ENCODE assay signal across 20 cellular contexts in genomic region chr22:20625270-20625669, GRCh38.
DNase-seq lines count a peak whose midpoint lies in the region; ATAC-seq, FAIRE-seq and TF ChIP-seq lines count a peak whose summit lies in the region.
"Had no signal": no experiment of that assay in that cellular context is flagged by ENCODE, and none has a peak within 500 bp of the region (broad histone marks: within the 10 kb centered on the region; RNA-seq: fewer than 3 reads in every experiment).

No MANE protein-coding gene starts in this region.

- peaks cover 29% of the 10 kb centered on the region for H3K4me1 ChIP-seq in OCI-LY3 (ENCODE audit: low read length)
- H3K4me1 ChIP-seq: BE2C, Peyer's patch had no signal

- H3K36me3 ChIP-seq in OCI-LY3 (replicated peaks; ENCODE audit: low read depth, low read length), result no peaks in the 10 kb centered on the region
- H3K36me3 ChIP-seq: BE2C, Peyer's patch had no signal

- H3K4me2 ChIP-seq in OCI-LY3 (ENCODE audit: low read length), result peak overlapping the region; percentile 61

- CTCF ChIA-PET in activated naive CD4-positive, alpha-beta T cell treated with anti-CD3 and anti-CD28 coated beads for 36 hours (lab: Charles Lee), result no interaction called here

- H3K4me3 ChIP-seq in GM12864 (ENCODE audit: low read depth, low read length) (no peak overlapping the region), OCI-LY3 (ENCODE audit: low read length) (peak overlapping the region; percentile 22)
- H3K4me3 ChIP-seq: Peyer's patch had no signal

- ATAC-seq in stimulated activated naive B cell treated with anti-CD40 and anti-IgM and Interleukin-4, amounts not matched to agents 10 μg/mL and 1 μg/mL and 100 μg/mL, for 72 hours (replicated peaks), result peak; percentile 8 to 26

- TF ChIP-seq CTCF in GM12864 (IDR thresholded peaks at IDR 0.05; ENCODE audit: low read depth, low read length, missing control alignments) (no peak), OCI-LY3 (IDR thresholded peaks at IDR 0.05; ENCODE audit: low read depth, low read length) (no peak)

- H3K27ac ChIP-seq in OCI-LY3 (ENCODE audit: low read length), result no peak overlapping the region
- H3K27ac ChIP-seq: Peyer's patch had no signal

- peak; percentile 67 for FAIRE-seq in GM18507 (lab: Jason Lieb, UNC)

- H3K9me3 ChIP-seq in OCI-LY3 (ENCODE audit: insufficient read depth, low read length), result no peaks in the 10 kb centered on the region
- H3K9me3 ChIP-seq: BE2C, Peyer's patch had no signal

- intact Hi-C loops in activated naive CD4-positive, alpha-beta T cell treated with anti-CD3 and anti-CD28 coated beads for 36 hours (cut with micrococcal nuclease), result loop anchor here (2.0 kb wide), 1 partner anchor 78 kb away; no protein-coding TSS in a partner anchor

- peaks cover 57% of the 10 kb centered on the region for H4K20me1 ChIP-seq in OCI-LY3 (ENCODE audit: insufficient read depth, low read length)

- H3K9me3 Mint-ChIP-seq in stimulated activated naive B cell treated with anti-CD40 and anti-IgM and Interleukin-4, amounts not matched to agents 10 μg/mL and 1 μg/mL and 100 μg/mL, for 72 hours, result no peaks in the 10 kb centered on the region
- no peaks in the 10 kb centered on the region for H3K9me3 Mint-ChIP-seq in activated naive CD4-positive, alpha-beta T cell treated with anti-CD3 and anti-CD28 coated beads for 36 hours
- H3K9me3 Mint-ChIP-seq: CD4-positive, CD25-positive, alpha-beta regulatory T cell; IgD-negative memory B cell had no signal

- H3K9ac ChIP-seq in OCI-LY3 (ENCODE audit: low read length), result no peak overlapping the region

- H3K4me1 Mint-ChIP-seq in stimulated activated naive B cell treated with anti-CD40 and anti-IgM and Interleukin-4, amounts not matched to agents 10 μg/mL and 1 μg/mL and 100 μg/mL, for 72 hours, result peaks cover 27 to 29% of the 10 kb centered on the region in 2 donors
- peaks cover 13% of the 10 kb centered on the region for H3K4me1 Mint-ChIP-seq in activated naive CD4-positive, alpha-beta T cell treated with anti-CD3 and anti-CD28 coated beads for 36 hours (ENCODE audit: low read depth)
- H3K4me1 Mint-ChIP-seq: CD4-positive, CD25-positive, alpha-beta regulatory T cell had no signal

- no peaks in the 10 kb centered on the region for H3K36me3 Mint-ChIP-seq in stimulated activated naive B cell treated with anti-CD40 and anti-IgM and Interleukin-4, amounts not matched to agents 10 μg/mL and 1 μg/mL and 100 μg/mL, for 72 hours
- H3K36me3 Mint-ChIP-seq in activated naive CD4-positive, alpha-beta T cell treated with anti-CD3 and anti-CD28 coated beads for 36 hours (ENCODE audit: low read depth), result no peaks in the 10 kb centered on the region
- H3K36me3 Mint-ChIP-seq: CD4-positive, CD25-positive, alpha-beta regulatory T cell; IgD-negative memory B cell had no signal

- H2AFZ ChIP-seq in OCI-LY3 (ENCODE audit: low read depth, low read length), result no peak overlapping the region

- H3K27me3 Mint-ChIP-seq in stimulated activated naive B cell treated with anti-CD40 and anti-IgM and Interleukin-4, amounts not matched to agents 10 μg/mL and 1 μg/mL and 100 μg/mL, for 72 hours, result peaks cover 5 to 13% of the 10 kb centered on the region in 2 donors
- H3K27me3 Mint-ChIP-seq in activated naive CD4-positive, alpha-beta T cell treated with anti-CD3 and anti-CD28 coated beads for 36 hours (ENCODE audit: low read depth), result no peaks in the 10 kb centered on the region

- H3K4me3 Mint-ChIP-seq in stimulated activated naive B cell treated with anti-CD40 and anti-IgM and Interleukin-4, amounts not matched to agents 10 μg/mL and 1 μg/mL and 100 μg/mL, for 72 hours, result peak overlapping the region; percentile 31 to 45
- no peak overlapping the region for H3K4me3 Mint-ChIP-seq in activated naive CD4-positive, alpha-beta T cell treated with anti-CD3 and anti-CD28 coated beads for 36 hours
- H3K4me3 Mint-ChIP-seq: CD4-positive, CD25-positive, alpha-beta regulatory T cell; IgD-negative memory B cell had no signal

- peak; percentile 21 for DNase-seq in GM12864 (ENCODE audit: low read depth)
- no peak for DNase-seq in GM18507 (ENCODE audit: extremely low spot score, insufficient read length, low read depth)
- no peak for DNase-seq in stimulated activated naive B cell treated with anti-CD40 and anti-IgM and Interleukin-4, amounts not matched to agents 10 μg/mL and 1 μg/mL and 100 μg/mL, for 72 hours
- DNase-seq in activated naive CD4-positive, alpha-beta T cell treated with anti-CD3 and anti-CD28 coated beads for 36 hours, result no peak
- DNase-seq in NCI-H2081 (lab: John Stamatoyannopoulos, UW), result no peak
- no peak for DNase-seq in NCI-H2107 (lab: John Stamatoyannopoulos, UW)
- DNase-seq: BE2C; CD4-positive, CD25-positive, alpha-beta regulatory T cell; EL; GF-D8; Karpas-422; NCI-H1048; NCI-H1417 treated with DMSO at 0.1 percent for 48 hours; NCI-H187; NCI-H510A; Peyer's patch; T-helper 1 cell; T-helper 9 cell had no signal

- peaks cover 82% of the 10 kb centered on the region for H3K27me3 ChIP-seq in OCI-LY3 (ENCODE audit: low read depth, low read length)
- H3K27me3 ChIP-seq: BE2C, Peyer's patch had no signal

- no peaks in the 10 kb centered on the region for H3K79me2 ChIP-seq in OCI-LY3 (ENCODE audit: low read length)

- H3K27ac Mint-ChIP-seq in stimulated activated naive B cell treated with anti-CD40 and anti-IgM and Interleukin-4, amounts not matched to agents 10 μg/mL and 1 μg/mL and 100 μg/mL, for 72 hours, result peak overlapping the region; percentile 78
- H3K27ac Mint-ChIP-seq in activated naive CD4-positive, alpha-beta T cell treated with anti-CD3 and anti-CD28 coated beads for 36 hours, result no peak overlapping the region
- H3K27ac Mint-ChIP-seq: CD4-positive, CD25-positive, alpha-beta regulatory T cell; IgD-negative memory B cell had no signal
